ENCODE assay signal across 16 cellular contexts in genomic region chr2:111061192-111061591, GRCh38.
"Had no signal": no experiment of that assay in that cellular context is flagged by ENCODE, and none has a peak within 500 bp of the region (broad histone marks: within the 10 kb centered on the region; RNA-seq: fewer than 3 reads in every experiment).

No MANE protein-coding gene starts in this region.

- H3K4me3 ChIP-seq: adrenal gland, dorsolateral prefrontal cortex, gastroesophageal sphincter, heart right ventricle, lung, prostate gland had no signal

- H3K27ac ChIP-seq: adrenal gland, dorsolateral prefrontal cortex, gastroesophageal sphincter, heart right ventricle, prostate gland had no signal

- DNase-seq: activated CD4-positive, alpha-beta memory T cell treated with anti-CD3 and anti-CD28 coated beads, Interleukin-2, amount 10 ng/mL, durations not matched to agents 7 days and 5 days; activated CD4-positive, alpha-beta T cell treated with anti-CD3 and anti-CD28 coated beads for 4 hours; activated effector memory CD4-positive, alpha-beta T cell treated with Interleukin-2 at 50 U/mL for 16 hours; activated T-cell treated with anti-CD3 and anti-CD28 coated beads, Interleukin-2, amount 50 U/mL, for 4 hours; adrenal gland; dorsolateral prefrontal cortex; erythroblast; heart right ventricle; islet precursor cell; right cardiac atrium; small intestine; T-helper 9 cell had no signal

- H3K4me1 ChIP-seq: adrenal gland, gastroesophageal sphincter, heart right ventricle, prostate gland had no signal

- H3K36me3 ChIP-seq: adrenal gland, gastroesophageal sphincter, heart right ventricle, prostate gland had no signal

- H3K9me3 ChIP-seq: adrenal gland, prostate gland had no signal

- H3K27me3 ChIP-seq: adrenal gland, gastroesophageal sphincter, heart right ventricle had no signal

- ATAC-seq: activated T-cell treated with anti-CD3 and anti-CD28 coated beads, Interleukin-2, amount 50 U/mL, for 4 hours; gastroesophageal sphincter; heart right ventricle; right cardiac atrium; WTC11 had no signal

- FAIRE-seq: small intestine had no signal
